ENCODE assay signal across 22 cellular contexts in the genomic region with DNA sequence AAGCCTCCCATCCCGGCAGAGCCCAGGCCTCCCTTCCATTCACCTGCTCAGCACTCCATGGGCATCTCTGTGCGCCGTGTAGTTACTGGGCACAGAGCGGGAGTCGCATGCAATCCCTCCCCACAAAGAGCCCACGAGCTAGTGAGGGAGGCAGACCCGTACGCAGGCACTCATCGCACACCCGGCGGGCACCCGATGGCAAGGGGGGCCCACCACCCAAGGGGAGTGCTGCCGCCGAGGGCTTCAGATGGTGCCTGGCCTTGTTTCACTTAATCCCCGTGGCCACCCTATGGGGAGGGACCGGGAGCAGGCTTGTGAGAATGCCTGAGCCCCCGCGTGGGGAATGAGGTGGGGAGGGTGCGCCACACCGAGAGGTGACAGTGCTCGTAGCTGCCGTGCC. TPM values are rescaled to one million over a fixed set of nuclear protein-coding genes. Genes with fewer than 3 reads are reported as not detected.
DNase-seq lines count a peak whose midpoint lies in the region; ATAC-seq, FAIRE-seq and TF ChIP-seq lines count a peak whose summit lies in the region.
"Had no signal": no experiment of that assay in that cellular context is flagged by ENCODE, and none has a peak within 500 bp of the region (broad histone marks: within the 10 kb centered on the region; RNA-seq: fewer than 3 reads in every experiment).

No MANE protein-coding gene starts in this region.

- H3K27ac ChIP-seq in kidney (ENCODE audit: low read depth in 2 of 2, low read length in 2 of 2): peak overlapping the region; percentile 34 to 66
- H3K27ac ChIP-seq in thymus (ENCODE audit: low read depth): peak overlapping the region; percentile 21
- H3K27ac ChIP-seq: C4-2B, PC-9, SJSA1 had no signal

- H3K4me3 ChIP-seq in kidney (ENCODE audit: low read length in 2 of 2): no peak overlapping the region
- H3K4me3 ChIP-seq in thymus (ENCODE audit: low read length): no peak overlapping the region
- H3K4me3 ChIP-seq: MG63, PC-9, SJSA1 had no signal

- no peak for DNase-seq in activated naive CD4-positive, alpha-beta T cell (lab: John Stamatoyannopoulos, UW)
- DNase-seq in T-helper 17 cell: no peak
- DNase-seq in kidney: no peak
- no peak for DNase-seq in NCI-H2081 treated with DMSO at 0.1 percent for 48 hours (lab: John Stamatoyannopoulos, UW)
- DNase-seq: Caco-2, DMS153, HCEC 1CT, MG63, NCI-H1092, NCI-H146, NCI-H2081, NCI-H510A, NCI-H82, PC-9 had no signal

- H3K9me3 Mint-ChIP-seq in activated naive CD4-positive, alpha-beta T cell treated with anti-CD3 and anti-CD28 coated beads, Interleukin-2, amount 50 U/mL, for 24 hours: no peaks in the 10 kb centered on the region

- H3K27ac Mint-ChIP-seq in activated naive CD4-positive, alpha-beta T cell treated with anti-CD3 and anti-CD28 coated beads, Interleukin-2, amount 50 U/mL, for 24 hours: peak overlapping the region; percentile 36
- peak overlapping the region; percentile 60 for H3K27ac Mint-ChIP-seq in T-helper 17 cell

- WGBS in thymus: 95% methylated on average over 22 of the region's 22 CpGs

- intact Hi-C loops in kidney (cut with DNase I): no loop called here

- ATAC-seq in T-helper 17 cell (no peak), GM19035 (IDR thresholded peaks at IDR 0.05; ENCODE audit: unreplicated experiment) (no peak), GM18517 (IDR thresholded peaks at IDR 0.05; ENCODE audit: unreplicated experiment) (no peak)

- H3K36me3 ChIP-seq in kidney (ENCODE audit: control insufficient read depth in 1 of 2, insufficient read depth in 2 of 2, low read length in 2 of 2): no peaks in the 10 kb centered on the region
- no peaks in the 10 kb centered on the region for H3K36me3 ChIP-seq in thymus (ENCODE audit: control insufficient read depth, insufficient read depth)
- H3K36me3 ChIP-seq: MG63, SJSA1 had no signal

- H3K4me1 ChIP-seq in kidney (ENCODE audit: control insufficient read depth in 1 of 2, insufficient read depth in 1 of 2, low read depth in 1 of 2, low read length in 2 of 2): peaks cover 60 to 64% of the 10 kb centered on the region in 2 donors
- peaks cover 17% of the 10 kb centered on the region for H3K4me1 ChIP-seq in thymus (ENCODE audit: control insufficient read depth, insufficient read depth, low read length)
- H3K4me1 ChIP-seq: SJSA1 had no signal

- H3K27me3 Mint-ChIP-seq in activated naive CD4-positive, alpha-beta T cell treated with anti-CD3 and anti-CD28 coated beads, Interleukin-2, amount 50 U/mL, for 24 hours: no peaks in the 10 kb centered on the region
- H3K27me3 Mint-ChIP-seq in T-helper 17 cell: no peaks in the 10 kb centered on the region

- no peak for FAIRE-seq in kidney (lab: Jason Lieb, UNC)
- FAIRE-seq: A204.1, GM19239 had no signal

- H3K9me3 ChIP-seq in T-helper 17 cell (ENCODE audit: control insufficient read depth, low read length, poor library complexity, severe bottlenecking) (no peaks in the 10 kb centered on the region), kidney (ENCODE audit: control insufficient read depth in 1 of 2, low read length in 2 of 2) (no peaks in the 10 kb centered on the region), thymus (ENCODE audit: control insufficient read depth) (no peaks in the 10 kb centered on the region)
- H3K9me3 ChIP-seq: Caco-2, MG63, SJSA1 had no signal

- TF ChIP-seq CTCF in kidney (IDR thresholded peaks at IDR 0.05; ENCODE audit: borderline replicate concordance, extremely low read depth, insufficient read depth): no peak

- H3K4me3 Mint-ChIP-seq in activated naive CD4-positive, alpha-beta T cell treated with anti-CD3 and anti-CD28 coated beads, Interleukin-2, amount 50 U/mL, for 24 hours: peak overlapping the region; percentile 9
- H3K4me3 Mint-ChIP-seq in T-helper 17 cell: no peak overlapping the region

- H3K36me3 Mint-ChIP-seq in activated naive CD4-positive, alpha-beta T cell treated with anti-CD3 and anti-CD28 coated beads, Interleukin-2, amount 50 U/mL, for 24 hours: peaks cover 10% of the 10 kb centered on the region
- H3K36me3 Mint-ChIP-seq in T-helper 17 cell (ENCODE audit: low read depth): peaks cover 14% of the 10 kb centered on the region

- H3K27me3 ChIP-seq in thymus (ENCODE audit: control insufficient read depth, insufficient read depth): peaks cover 32% of the 10 kb centered on the region
- H3K27me3 ChIP-seq: MG63, SJSA1 had no signal

- H3K4me1 Mint-ChIP-seq in activated naive CD4-positive, alpha-beta T cell treated with anti-CD3 and anti-CD28 coated beads, Interleukin-2, amount 50 U/mL, for 24 hours: peaks cover 86% of the 10 kb centered on the region
- peaks cover 46% of the 10 kb centered on the region for H3K4me1 Mint-ChIP-seq in T-helper 17 cell

- peak overlapping the region in 1 of 2 donors; percentile 66 for H3K9ac ChIP-seq in kidney (ENCODE audit: low read length in 2 of 2)

RNA-seq across cellular contexts. Expression of a gene that starts 30.4 kb away (rescaled TPM):
- 10 to 100 TPM; 24.5 to 25.2 TPM for total RNA-seq in T-helper 17 cell
- 116 TPM for total RNA-seq in kidney
- polyA plus RNA-seq in kidney (ENCODE audit: insufficient read depth, low read depth, low replicate concordance): 69.3 TPM
- 17.4 TPM for polyA plus RNA-seq in thymus

RNA-seq across cellular contexts. Expression of a gene that starts 50.1 kb away (rescaled TPM):
- total RNA-seq in T-helper 17 cell (10 to 100 TPM; 30.4 to 37.4 TPM), kidney (66.6 TPM)
- polyA plus RNA-seq in kidney (ENCODE audit: insufficient read depth, low read depth, low replicate concordance) (108 TPM), thymus (53.9 TPM)
